ENCODE assay signal across 28 cellular contexts in the genomic region with DNA sequence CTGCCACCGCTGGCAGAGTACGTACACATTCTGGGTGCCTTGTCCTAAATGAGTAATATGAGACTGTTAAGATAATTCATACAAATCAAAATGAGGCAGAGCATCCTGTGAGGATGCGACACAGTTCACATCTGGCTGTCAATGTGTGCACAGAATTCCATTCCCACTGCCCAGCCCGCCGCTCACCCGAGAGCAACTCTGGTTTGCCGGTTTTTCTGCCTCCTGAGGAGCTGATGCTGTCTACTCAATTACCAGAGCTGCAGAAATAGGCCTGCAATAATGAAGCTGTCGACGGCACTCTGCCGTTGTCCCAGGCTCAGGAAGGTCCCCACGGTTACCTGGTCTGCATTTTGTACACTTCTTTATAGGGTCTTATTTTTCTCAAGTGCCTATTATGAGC. TPM values are rescaled to one million over a fixed set of nuclear protein-coding genes. Genes with fewer than 3 reads are reported as not detected.
"Had no signal": no experiment of that assay in that cellular context is flagged by ENCODE, and none has a peak within 500 bp of the region (broad histone marks: within the 10 kb centered on the region; RNA-seq: fewer than 3 reads in every experiment).

No MANE protein-coding gene starts in this region.

- H3K4me2 ChIP-seq: hepatocyte had no signal

- H3K27ac ChIP-seq: brain microvascular endothelial cell, gastroesophageal sphincter, hepatocyte, parathyroid adenoma, stomach, tibial artery, upper lobe of right lung had no signal

- H3K36me3 ChIP-seq: brain microvascular endothelial cell, gastroesophageal sphincter, stomach, tibial artery, upper lobe of right lung had no signal

- H3K4me3 ChIP-seq: gastroesophageal sphincter, hepatocyte, stomach, tibial artery, upper lobe of right lung had no signal

- H3K9me3 Mint-ChIP-seq: activated CD4-positive, alpha-beta T cell treated with anti-CD3 and anti-CD28 coated beads, Interleukin-2, amount 10 ng/mL, durations not matched to agents 7 days and 5 days; activated CD8-positive, alpha-beta T cell treated with anti-CD3 and anti-CD28 coated beads for 36 hours; activated T-cell treated with anti-CD3 and anti-CD28 coated beads, Interleukin-2, amount 50 U/mL, for 4 hours; nephron progenitor cell; stimulated activated naive B cell treated with anti-CD40 and anti-IgM and Interleukin-4, amounts not matched to agents 10 μg/mL and 1 μg/mL and 100 μg/mL, for 72 hours had no signal

- H3K9me3 ChIP-seq: gastroesophageal sphincter, stomach, tibial artery, upper lobe of right lung had no signal

- H3K4me1 Mint-ChIP-seq: activated CD4-positive, alpha-beta T cell treated with anti-CD3 and anti-CD28 coated beads, Interleukin-2, amount 10 ng/mL, durations not matched to agents 7 days and 5 days; activated T-helper 17 cell treated with anti-CD3 and anti-CD28 coated beads, Interleukin-2, amount 50 U/mL, for 72 hours; nephron progenitor cell; stimulated activated naive B cell treated with anti-CD40 and anti-IgM and Interleukin-4, amounts not matched to agents 10 μg/mL and 1 μg/mL and 100 μg/mL, for 72 hours; WTC11 had no signal

- H3K79me2 ChIP-seq: hepatocyte, parathyroid adenoma had no signal

- H3K27me3 ChIP-seq: brain microvascular endothelial cell, hepatocyte, stomach, tibial artery, upper lobe of right lung had no signal

- H3K4me1 ChIP-seq: gastroesophageal sphincter, parathyroid adenoma, stomach, tibial artery, upper lobe of right lung had no signal

- H3K36me3 Mint-ChIP-seq: stimulated activated naive B cell treated with anti-CD40 and anti-IgM and Interleukin-4, amounts not matched to agents 10 μg/mL and 1 μg/mL and 100 μg/mL, for 72 hours; WTC11 had no signal

- H2AFZ ChIP-seq: hepatocyte, parathyroid adenoma had no signal

- H3K27ac Mint-ChIP-seq: activated CD4-positive, alpha-beta T cell treated with anti-CD3 and anti-CD28 coated beads, Interleukin-2, amount 10 ng/mL, durations not matched to agents 7 days and 5 days; activated CD8-positive, alpha-beta T cell treated with anti-CD3 and anti-CD28 coated beads for 36 hours; activated T-helper 17 cell treated with anti-CD3 and anti-CD28 coated beads, Interleukin-2, amount 50 U/mL, for 72 hours; effector memory CD8-positive, alpha-beta T cell; nephron progenitor cell; stimulated activated naive B cell treated with anti-CD40 and anti-IgM and Interleukin-4, amounts not matched to agents 10 μg/mL and 1 μg/mL and 100 μg/mL, for 72 hours; WTC11 had no signal

- H3K4me3 Mint-ChIP-seq: activated CD4-positive, alpha-beta T cell treated with anti-CD3 and anti-CD28 coated beads, Interleukin-2, amount 10 ng/mL, durations not matched to agents 7 days and 5 days; activated CD8-positive, alpha-beta T cell treated with anti-CD3 and anti-CD28 coated beads for 36 hours; activated T-cell treated with anti-CD3 and anti-CD28 coated beads, Interleukin-2, amount 50 U/mL, for 4 hours; activated T-helper 17 cell treated with anti-CD3 and anti-CD28 coated beads, Interleukin-2, amount 50 U/mL, for 72 hours; effector memory CD8-positive, alpha-beta T cell; nephron progenitor cell; stimulated activated naive B cell treated with anti-CD40 and anti-IgM and Interleukin-4, amounts not matched to agents 10 μg/mL and 1 μg/mL and 100 μg/mL, for 72 hours; WTC11 had no signal

- H3K27me3 Mint-ChIP-seq: activated CD4-positive, alpha-beta T cell treated with anti-CD3 and anti-CD28 coated beads, Interleukin-2, amount 10 ng/mL, durations not matched to agents 7 days and 5 days; activated CD8-positive, alpha-beta T cell treated with anti-CD3 and anti-CD28 coated beads for 36 hours; effector memory CD8-positive, alpha-beta T cell; stimulated activated naive B cell treated with anti-CD40 and anti-IgM and Interleukin-4, amounts not matched to agents 10 μg/mL and 1 μg/mL and 100 μg/mL, for 72 hours had no signal

- H3K9ac ChIP-seq: parathyroid adenoma had no signal

- DNase-seq: activated CD4-positive, alpha-beta T cell treated with anti-CD3 and anti-CD28 coated beads for 1 hour; activated CD4-positive, alpha-beta T cell treated with anti-CD3 and anti-CD28 coated beads, Interleukin-2, amount 10 ng/mL, durations not matched to agents 7 days and 5 days; activated CD8-positive, alpha-beta T cell treated with anti-CD3 and anti-CD28 coated beads for 36 hours; activated gamma-delta T cell treated with Interleukin-2 at 50 U/mL for 16 hours; activated naive CD4-positive, alpha-beta T cell treated with anti-CD3 and anti-CD28 coated beads, Interleukin-2, amount 50 U/mL, for 16 hours; activated T-cell treated with anti-CD3 and anti-CD28 coated beads, Interleukin-2, amount 50 U/mL, for 4 hours; amniotic stem cell; brain microvascular endothelial cell; cortex of kidney; effector memory CD8-positive, alpha-beta T cell; erythroblast; islet precursor cell; left ventricle myocardium superior; mammary epithelial cell; nephron progenitor cell; nucleus accumbens; right cardiac atrium; stimulated activated CD4-positive, alpha-beta T cell treated with anti-CD3 and anti-CD28 coated beads, Interleukin-15, amount 100 ng/mL, for 24 hours; stimulated activated CD4-positive, alpha-beta T cell treated with anti-CD3 and anti-CD28 coated beads, Interleukin-2, amount 100 ng/mL, for 24 hours; stimulated activated naive B cell treated with anti-CD40 and anti-IgM and Interleukin-4, amounts not matched to agents 10 μg/mL and 1 μg/mL and 100 μg/mL, for 72 hours; stomach; tibial artery; upper lobe of right lung had no signal

- ATAC-seq: activated CD8-positive, alpha-beta T cell treated with anti-CD3 and anti-CD28 coated beads for 36 hours; activated T-cell treated with anti-CD3 and anti-CD28 coated beads, Interleukin-2, amount 50 U/mL, for 4 hours; activated T-helper 17 cell treated with anti-CD3 and anti-CD28 coated beads, Interleukin-2, amount 50 U/mL, for 72 hours; effector memory CD8-positive, alpha-beta T cell; gastroesophageal sphincter; left ventricle myocardium superior; right cardiac atrium; stimulated activated naive B cell treated with anti-CD40 and anti-IgM and Interleukin-4, amounts not matched to agents 10 μg/mL and 1 μg/mL and 100 μg/mL, for 72 hours; upper lobe of right lung; WTC11 had no signal

RNA-seq across cellular contexts. Expression of a gene that starts 55.7 kb away (rescaled TPM):
- total RNA-seq: activated CD4-positive, alpha-beta T cell treated with anti-CD3 and anti-CD28 coated beads, Interleukin-2, amount 10 ng/mL, durations not matched to agents 7 days and 5 days; activated CD8-positive, alpha-beta T cell treated with anti-CD3 and anti-CD28 coated beads for 36 hours; activated T-cell treated with anti-CD3 and anti-CD28 coated beads, Interleukin-2, amount 50 U/mL, for 4 hours; activated T-helper 17 cell treated with anti-CD3 and anti-CD28 coated beads, Interleukin-2, amount 50 U/mL, for 72 hours; left ventricle myocardium superior; mammary epithelial cell; right cardiac atrium had no signal
- polyA plus RNA-seq: mammary epithelial cell had no signal
